1 cellular context compared by ENCODE assay signal in the genomic region with DNA sequence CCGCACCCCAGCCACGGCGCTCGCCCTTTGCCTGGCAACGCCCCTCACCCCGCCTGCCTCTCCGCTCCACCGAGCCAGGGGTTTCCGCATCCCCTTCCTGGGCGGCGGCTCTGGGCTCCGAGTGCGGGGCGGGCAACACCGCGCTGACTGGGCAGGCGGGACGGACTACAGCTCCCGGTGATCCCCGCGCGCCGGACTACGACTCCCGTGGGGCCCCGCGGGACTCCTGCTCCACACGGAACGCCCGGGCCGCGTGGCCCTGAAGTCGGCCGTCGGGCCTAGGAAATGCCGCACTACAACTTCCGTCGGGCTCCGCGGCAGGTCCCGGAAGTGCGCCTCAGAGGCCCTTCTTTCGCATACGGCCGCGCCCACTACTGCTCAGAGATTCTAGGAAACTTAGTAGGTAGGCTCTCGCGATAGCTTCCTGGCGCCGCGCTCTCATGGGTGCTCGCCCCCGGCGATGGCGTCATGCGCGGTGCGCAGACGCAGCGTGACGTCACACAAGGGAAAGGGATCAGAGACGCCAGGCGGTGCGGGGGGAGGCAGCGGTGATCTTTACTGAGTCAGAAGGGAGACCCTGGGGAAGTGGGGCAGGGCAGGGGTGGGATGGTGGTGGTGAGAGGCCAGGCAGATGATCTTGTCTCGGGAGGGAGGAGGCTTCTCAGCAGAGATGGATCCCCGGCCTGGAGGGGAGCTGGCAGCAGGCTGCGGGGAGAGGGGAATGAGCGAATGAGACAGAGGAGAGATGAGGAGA.
TF ChIP-seq lines count a peak whose summit lies in the region.

A gene with protein sequence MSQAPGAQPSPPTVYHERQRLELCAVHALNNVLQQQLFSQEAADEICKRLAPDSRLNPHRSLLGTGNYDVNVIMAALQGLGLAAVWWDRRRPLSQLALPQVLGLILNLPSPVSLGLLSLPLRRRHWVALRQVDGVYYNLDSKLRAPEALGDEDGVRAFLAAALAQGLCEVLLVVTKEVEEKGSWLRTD (minus strand): TSS at position 123 of the 754 bp plus-strand sequence. CDS start 760 bp downstream, outside the sequence.

TF ChIP-seq in GM12878, 131 proteins besides CTCF, POLR2A, EP300 and RAD21 (continued from another document and continues in another):
- TF ChIP-seq ZNF592 (IDR thresholded peaks at IDR 0.05) (0 out of 2 replicates have a peak, but pooled peaks have one; percentile 51), TAF1 (IDR thresholded peaks at IDR 0.05; ENCODE audit: borderline replicate concordance, low read depth, low read length) (peak; percentile 20; the same call in 1 of the 2 replicates), EZH2 (IDR thresholded peaks at IDR 0.05; ENCODE audit: borderline replicate concordance, control insufficient read depth, low read depth, low read length) (no peak), IRF4 (IDR thresholded peaks at IDR 0.05; ENCODE audit: low read depth, low read length) (no peak), PAX8 (IDR thresholded peaks at IDR 0.05) (no peak), HDAC6 (IDR thresholded peaks at IDR 0.05; ENCODE audit: unreplicated experiment) (no peak), PML (IDR thresholded peaks at IDR 0.05; ENCODE audit: low read length) (0 out of 2 replicates have a peak, but pooled peaks have one; percentile 20), ZNF207 (IDR thresholded peaks at IDR 0.05; ENCODE audit: borderline replicate concordance) (no peak), BACH1 (IDR thresholded peaks at IDR 0.05; ENCODE audit: borderline replicate concordance) (peak; percentile 20; the same call in 1 of the 2 replicates), RB1 (IDR thresholded peaks at IDR 0.05; ENCODE audit: borderline replicate concordance) (peak; percentile 22; the same call in 1 of the 2 replicates), E2F4 (IDR thresholded peaks at IDR 0.05; ENCODE audit: low read depth, low read length) (peak; percentile 60; the same call in 1 of the 2 replicates), BCL11A (IDR thresholded peaks at IDR 0.05; ENCODE audit: low read depth, low read length) (no peak), NR2C2 (IDR thresholded peaks at IDR 0.05; ENCODE audit: borderline replicate concordance, control insufficient read depth, insufficient read length, low read depth) (no peak), FOXM1 (IDR thresholded peaks at IDR 0.05; ENCODE audit: low read depth, low read length) (no peak), MTA2 (IDR thresholded peaks at IDR 0.05; ENCODE audit: low read depth) (no peak), CBX3 (IDR thresholded peaks at IDR 0.05; ENCODE audit: borderline replicate concordance, low read depth) (no peak), GABPA (IDR thresholded peaks at IDR 0.05; ENCODE audit: low read depth) (peak; percentile 90), RUNX3 (IDR thresholded peaks at IDR 0.05; ENCODE audit: low read length) (peak; percentile 28), HCFC1 (IDR thresholded peaks at IDR 0.05; ENCODE audit: low read length) (peak; percentile 98), JUND (IDR thresholded peaks at IDR 0.05; ENCODE audit: low read depth, low read length) (0 out of 2 replicates have a peak, but pooled peaks have one; percentile 5), ZBTB11 (CRISPR knock-in tag; IDR thresholded peaks at IDR 0.05) (peak; percentile 55; the same call in 1 of the 2 replicates), ATF7 (IDR thresholded peaks at IDR 0.05; ENCODE audit: low read depth) (peak; percentile 97), CBX5 (IDR thresholded peaks at IDR 0.05; ENCODE audit: low read depth) (no peak), SP1 (IDR thresholded peaks at IDR 0.05; ENCODE audit: low read depth, low read length) (peak; percentile 58), NFXL1 (IDR thresholded peaks at IDR 0.05; ENCODE audit: borderline replicate concordance) (no peak), BMI1 (IDR thresholded peaks at IDR 0.05; ENCODE audit: borderline replicate concordance) (no peak), ZZZ3 (IDR thresholded peaks at IDR 0.05; ENCODE audit: control insufficient read depth, insufficient read length, low read depth) (no peak), IKZF1 (conservative IDR thresholded peaks at IDR 0.05) (peak; percentile 100), SMAD5 (IDR thresholded peaks at IDR 0.05; ENCODE audit: low read depth) (no peak), CHD4 (IDR thresholded peaks at IDR 0.05) (no peak), ASH2L (IDR thresholded peaks at IDR 0.05; ENCODE audit: borderline replicate concordance, low read depth) (no peak), POLR2AphosphoS2 (IDR thresholded peaks at IDR 0.05; ENCODE audit: low read depth, low read length) (peak; percentile 50; the same call in 1 of the 2 replicates), HDAC2 (IDR thresholded peaks at IDR 0.05) (no peak), USF2 (IDR thresholded peaks at IDR 0.05; ENCODE audit: borderline replicate concordance, low read depth, low read length) (peak; percentile 33), MEF2B (IDR thresholded peaks at IDR 0.05; ENCODE audit: partially characterized antibody, poor library complexity, severe bottlenecking) (no peak), MEF2A (IDR thresholded peaks at IDR 0.05; ENCODE audit: insufficient read depth, low read depth, low read length) (peak; percentile 46; the same call in 1 of the 2 replicates)
- TF ChIP-seq, protein P1, sequence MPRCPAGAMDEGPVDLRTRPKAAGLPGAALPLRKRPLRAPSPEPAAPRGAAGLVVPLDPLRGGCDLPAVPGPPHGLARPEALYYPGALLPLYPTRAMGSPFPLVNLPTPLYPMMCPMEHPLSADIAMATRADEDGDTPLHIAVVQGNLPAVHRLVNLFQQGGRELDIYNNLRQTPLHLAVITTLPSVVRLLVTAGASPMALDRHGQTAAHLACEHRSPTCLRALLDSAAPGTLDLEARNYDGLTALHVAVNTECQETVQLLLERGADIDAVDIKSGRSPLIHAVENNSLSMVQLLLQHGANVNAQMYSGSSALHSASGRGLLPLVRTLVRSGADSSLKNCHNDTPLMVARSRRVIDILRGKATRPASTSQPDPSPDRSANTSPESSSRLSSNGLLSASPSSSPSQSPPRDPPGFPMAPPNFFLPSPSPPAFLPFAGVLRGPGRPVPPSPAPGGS (IDR thresholded peaks at IDR 0.05; ENCODE audit: borderline replicate concordance, insufficient read depth, low read depth, low read length, poor library complexity, severe bottlenecking) = peak; percentile 20
- TF ChIP-seq, protein P2, sequence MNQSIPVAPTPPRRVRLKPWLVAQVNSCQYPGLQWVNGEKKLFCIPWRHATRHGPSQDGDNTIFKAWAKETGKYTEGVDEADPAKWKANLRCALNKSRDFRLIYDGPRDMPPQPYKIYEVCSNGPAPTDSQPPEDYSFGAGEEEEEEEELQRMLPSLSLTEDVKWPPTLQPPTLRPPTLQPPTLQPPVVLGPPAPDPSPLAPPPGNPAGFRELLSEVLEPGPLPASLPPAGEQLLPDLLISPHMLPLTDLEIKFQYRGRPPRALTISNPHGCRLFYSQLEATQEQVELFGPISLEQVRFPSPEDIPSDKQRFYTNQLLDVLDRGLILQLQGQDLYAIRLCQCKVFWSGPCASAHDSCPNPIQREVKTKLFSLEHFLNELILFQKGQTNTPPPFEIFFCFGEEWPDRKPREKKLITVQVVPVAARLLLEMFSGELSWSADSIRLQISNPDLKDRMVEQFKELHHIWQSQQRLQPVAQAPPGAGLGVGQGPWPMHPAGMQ (IDR thresholded peaks at IDR 0.05; ENCODE audit: borderline replicate concordance) = peak; percentile 72
- TF ChIP-seq, protein P3, sequence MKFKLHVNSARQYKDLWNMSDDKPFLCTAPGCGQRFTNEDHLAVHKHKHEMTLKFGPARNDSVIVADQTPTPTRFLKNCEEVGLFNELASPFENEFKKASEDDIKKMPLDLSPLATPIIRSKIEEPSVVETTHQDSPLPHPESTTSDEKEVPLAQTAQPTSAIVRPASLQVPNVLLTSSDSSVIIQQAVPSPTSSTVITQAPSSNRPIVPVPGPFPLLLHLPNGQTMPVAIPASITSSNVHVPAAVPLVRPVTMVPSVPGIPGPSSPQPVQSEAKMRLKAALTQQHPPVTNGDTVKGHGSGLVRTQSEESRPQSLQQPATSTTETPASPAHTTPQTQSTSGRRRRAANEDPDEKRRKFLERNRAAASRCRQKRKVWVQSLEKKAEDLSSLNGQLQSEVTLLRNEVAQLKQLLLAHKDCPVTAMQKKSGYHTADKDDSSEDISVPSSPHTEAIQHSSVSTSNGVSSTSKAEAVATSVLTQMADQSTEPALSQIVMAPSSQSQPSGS (IDR thresholded peaks at IDR 0.05; ENCODE audit: low read length) = peak; percentile 80
- TF ChIP-seq, protein P4, sequence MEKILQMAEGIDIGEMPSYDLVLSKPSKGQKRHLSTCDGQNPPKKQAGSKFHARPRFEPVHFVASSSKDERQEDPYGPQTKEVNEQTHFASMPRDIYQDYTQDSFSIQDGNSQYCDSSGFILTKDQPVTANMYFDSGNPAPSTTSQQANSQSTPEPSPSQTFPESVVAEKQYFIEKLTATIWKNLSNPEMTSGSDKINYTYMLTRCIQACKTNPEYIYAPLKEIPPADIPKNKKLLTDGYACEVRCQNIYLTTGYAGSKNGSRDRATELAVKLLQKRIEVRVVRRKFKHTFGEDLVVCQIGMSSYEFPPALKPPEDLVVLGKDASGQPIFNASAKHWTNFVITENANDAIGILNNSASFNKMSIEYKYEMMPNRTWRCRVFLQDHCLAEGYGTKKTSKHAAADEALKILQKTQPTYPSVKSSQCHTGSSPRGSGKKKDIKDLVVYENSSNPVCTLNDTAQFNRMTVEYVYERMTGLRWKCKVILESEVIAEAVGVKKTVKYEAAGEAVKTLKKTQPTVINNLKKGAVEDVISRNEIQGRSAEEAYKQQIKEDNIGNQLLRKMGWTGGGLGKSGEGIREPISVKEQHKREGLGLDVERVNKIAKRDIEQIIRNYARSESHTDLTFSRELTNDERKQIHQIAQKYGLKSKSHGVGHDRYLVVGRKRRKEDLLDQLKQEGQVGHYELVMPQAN (conservative IDR thresholded peaks at IDR 0.05) = no peak; the same call in 1 of the 2 replicates
